ENCODE assay signal across 6 cellular contexts in genomic region chr19:36128392-36128736, GRCh38.
DNase-seq lines count a peak whose midpoint lies in the region; ATAC-seq lines count a peak whose summit lies in the region.

No MANE protein-coding gene starts in this region.

- H3K27ac Mint-ChIP-seq in stimulated activated effector memory CD8-positive, alpha-beta T cell treated with anti-CD3 and anti-CD28 coated beads, Interleukin-12 subunit alpha, Interleukin-12 subunit beta, amount 100 ng/mL, for 72 hours, result peak overlapping the region; percentile 93

- ATAC-seq in stimulated activated effector memory CD8-positive, alpha-beta T cell treated with anti-CD3 and anti-CD28 coated beads, Interleukin-12 subunit alpha, Interleukin-12 subunit beta, amount 100 ng/mL, for 72 hours, result no peak
- ATAC-seq in HG02678 (IDR thresholded peaks at IDR 0.05; ENCODE audit: unreplicated experiment), result no peak

- DNase-seq in GF-D8 (lab: John Stamatoyannopoulos, UW) (peak; percentile 64), NCI-H146 (lab: John Stamatoyannopoulos, UW) (peak; percentile 72), epithelial cell of prostate (ENCODE audit: low read depth, low spot score) (no peak)
- DNase-seq in stimulated activated effector memory CD8-positive, alpha-beta T cell treated with anti-CD3 and anti-CD28 coated beads, Interleukin-12 subunit alpha, Interleukin-12 subunit beta, amount 100 ng/mL, for 72 hours (ENCODE audit: low spot score in 2 of 2), result no peak
- no peak for DNase-seq in NK-92 treated with Interleukin-12 subunit alpha and Interleukin-12 subunit beta, amount 100 ng/mL, for 24 hours (lab: John Stamatoyannopoulos, UW)

- H3K36me3 Mint-ChIP-seq in stimulated activated effector memory CD8-positive, alpha-beta T cell treated with anti-CD3 and anti-CD28 coated beads, Interleukin-12 subunit alpha, Interleukin-12 subunit beta, amount 100 ng/mL, for 72 hours, result peaks cover 45% of the 10 kb centered on the region

- H3K4me3 Mint-ChIP-seq in stimulated activated effector memory CD8-positive, alpha-beta T cell treated with anti-CD3 and anti-CD28 coated beads, Interleukin-12 subunit alpha, Interleukin-12 subunit beta, amount 100 ng/mL, for 72 hours, result peak overlapping the region; percentile 84

- peaks cover 35% of the 10 kb centered on the region for H3K4me1 Mint-ChIP-seq in stimulated activated effector memory CD8-positive, alpha-beta T cell treated with anti-CD3 and anti-CD28 coated beads, Interleukin-12 subunit alpha, Interleukin-12 subunit beta, amount 100 ng/mL, for 72 hours

- no peaks in the 10 kb centered on the region for H3K9me3 Mint-ChIP-seq in stimulated activated effector memory CD8-positive, alpha-beta T cell treated with anti-CD3 and anti-CD28 coated beads, Interleukin-12 subunit alpha, Interleukin-12 subunit beta, amount 100 ng/mL, for 72 hours

- peak overlapping the region; percentile 97 for H3K27ac ChIP-seq in epithelial cell of prostate

Comparison
In these comparisons a context has a peak if more than half of its experiments do, and no peak if none do; other contexts are left out.
1. DNase-seq: peak in GF-D8 (single experiment) and NCI-H146 (single experiment); none in epithelial cell of prostate (single experiment), stimulated activated effector memory CD8-positive, alpha-beta T cell treated with anti-CD3 and anti-CD28 coated beads, Interleukin-12 subunit alpha, Interleukin-12 subunit beta, amount 100 ng/mL, for 72 hours (0 of 2) and NK-92 treated with Interleukin-12 subunit alpha and Interleukin-12 subunit beta, amount 100 ng/mL, for 24 hours (single experiment).